16 cellular contexts compared by ENCODE assay signal in genomic region chr12:7972734-7973488, GRCh38. TPM values are rescaled to one million over a fixed set of nuclear protein-coding genes. Genes with fewer than 3 reads are reported as not detected.
DNase-seq lines count a peak whose midpoint lies in the region; ATAC-seq, FAIRE-seq and TF ChIP-seq lines count a peak whose summit lies in the region.
"Had no signal": no experiment of that assay in that cellular context is flagged by ENCODE, and none has a peak within 500 bp of the region (broad histone marks: within the 10 kb centered on the region; RNA-seq: fewer than 3 reads in every experiment).

No MANE protein-coding gene starts in this region.

- H3K9me3 ChIP-seq in Peyer's patch (no peaks in the 10 kb centered on the region), H1 (ENCODE audit: insufficient read depth in 2 of 2, low read depth in 1 of 2, low read length in 1 of 2) (no peaks in the 10 kb centered on the region)
- H3K9me3 ChIP-seq: esophagus squamous epithelium, SK-N-SH, transverse colon had no signal

- no peak overlapping the region for H3K23ac ChIP-seq in H1 (ENCODE audit: insufficient read length)

- no peak overlapping the region for H4K5ac ChIP-seq in H1 (ENCODE audit: insufficient read length, low read depth, low read length)

- no peaks in the 10 kb centered on the region for H3K36me3 Mint-ChIP-seq in activated T-cell treated with anti-CD3 and anti-CD28 coated beads, Interleukin-2, amount 50 U/mL, for 4 hours (ENCODE audit: insufficient read depth)
- H3K36me3 Mint-ChIP-seq in stimulated activated effector memory CD8-positive, alpha-beta T cell treated with anti-CD3 and anti-CD28 coated beads, Interleukin-12 subunit alpha, Interleukin-12 subunit beta, amount 100 ng/mL, for 72 hours = peaks cover 39% of the 10 kb centered on the region

- H3K79me2 ChIP-seq in H1 (ENCODE audit: control insufficient read depth in 1 of 2, insufficient read depth in 2 of 2, low read length in 2 of 2) = peaks cover 0 to 11% of the 10 kb centered on the region in 2 experiments; a peak in 2 of 4 replicates

- H2BK120ac ChIP-seq in H1 (replicated peaks; ENCODE audit: low read depth, low read length) = no peak overlapping the region

- H3K4me1 ChIP-seq in Peyer's patch = peaks cover 0 to 8% (median 0%) of the 10 kb centered on the region in 4 donors
- peaks cover 0 to 9% (median 3%) of the 10 kb centered on the region in 4 experiments; a peak in 3 of 7 replicates for H3K4me1 ChIP-seq in H1 (replicated peaks in 1 of 4; ENCODE audit: control insufficient read depth in 3 of 4, insufficient read depth in 4 of 4, low read length in 3 of 4)

- no peak for TF ChIP-seq EP300 in H1 (IDR thresholded peaks at IDR 0.05; ENCODE audit: borderline replicate concordance in 1 of 2, low read depth in 2 of 2, low read length in 2 of 2)

- H3K27me3 ChIP-seq in Peyer's patch (no peaks in the 10 kb centered on the region), H1 (replicated peaks in 1 of 4; ENCODE audit: control insufficient read depth in 3 of 4, extremely low read depth in 1 of 4, insufficient read depth in 3 of 4, low read length in 3 of 4) (no peaks in the 10 kb centered on the region)

- H2AFZ ChIP-seq in H1 (ENCODE audit: low read length) = no peak overlapping the region

- no peaks in the 10 kb centered on the region; the same call in 1 of the 2 replicates for H3K79me1 ChIP-seq in H1 (ENCODE audit: low read depth, low read length)

- no peak for FAIRE-seq in H1 (lab: Jason Lieb, UNC)

- H3K4me3 ChIP-seq in Peyer's patch = no peak overlapping the region
- H3K4me3 ChIP-seq in H1 (ENCODE audit: extremely low read depth in 1 of 4, insufficient read depth in 2 of 4, low read depth in 3 of 4, low read length in 4 of 4) = no peak overlapping the region
- H3K4me3 ChIP-seq: esophagus squamous epithelium, transverse colon had no signal

- H3K4me2 ChIP-seq in H1 (ENCODE audit: insufficient read depth in 1 of 2, low read depth in 2 of 2, low read length in 2 of 2) = no peak overlapping the region
- H3K4me2 ChIP-seq: SK-N-SH had no signal

- H2BK15ac ChIP-seq in H1 (ENCODE audit: low read length) = no peak overlapping the region

- no peak for ATAC-seq in activated T-cell treated with anti-CD3 and anti-CD28 coated beads, Interleukin-2, amount 50 U/mL, for 4 hours
- ATAC-seq in stimulated activated effector memory CD8-positive, alpha-beta T cell treated with anti-CD3 and anti-CD28 coated beads, Interleukin-12 subunit alpha, Interleukin-12 subunit beta, amount 100 ng/mL, for 72 hours = no peak
- ATAC-seq: left lobe of liver had no signal

- 0 out of 2 replicates have a peak overlapping the region, but pooled peaks have one; percentile 32 for H2BK20ac ChIP-seq in H1 (ENCODE audit: low read length)

- TF ChIP-seq CTCF in Peyer's patch (IDR thresholded peaks at IDR 0.05) = no peak
- no peak for TF ChIP-seq CTCF in H1 (IDR thresholded peaks at IDR 0.05; ENCODE audit: control extremely low read depth in 1 of 3, insufficient read depth in 1 of 3, low read depth in 1 of 3, low read length in 3 of 3)

- H3K27ac ChIP-seq in Peyer's patch (peak overlapping the region in 3 of 4 donors; percentile 11 to 57 (median 12)), H1 (ENCODE audit: low read depth, low read length) (no peak overlapping the region)

- TF ChIP-seq POLR2A in Peyer's patch (IDR thresholded peaks at IDR 0.05) = no peak
- no peak for TF ChIP-seq POLR2A in H1 (IDR thresholded peaks at IDR 0.05; ENCODE audit: control extremely low read depth in 1 of 2, low read depth in 2 of 2, low read length in 2 of 2)

- TF ChIP-seq RAD21 in H1 (IDR thresholded peaks at IDR 0.05 in 1 of 2, conservative IDR thresholded peaks at IDR 0.05 in 1 of 2; ENCODE audit: low read depth in 2 of 2, low read length in 2 of 2) = no peak

- no peaks in the 10 kb centered on the region for H4K20me1 ChIP-seq in H1 (replicated peaks in 1 of 2; ENCODE audit: control insufficient read depth in 1 of 2, insufficient read depth in 2 of 2, low read length in 2 of 2)

- no peak for DNase-seq in activated T-cell treated with anti-CD3 and anti-CD28 coated beads, Interleukin-2, amount 50 U/mL, for 4 hours
- DNase-seq in activated T-cell treated with anti-CD3 and anti-CD28 coated beads, Interleukin-2, amount 50 U/mL, for 48 hours = no peak
- DNase-seq in Peyer's patch = no peak
- DNase-seq in H1 (ENCODE audit: low read depth in 1 of 2, low spot score in 2 of 2) = no peak
- DNase-seq in stimulated activated effector memory CD8-positive, alpha-beta T cell treated with anti-CD3 and anti-CD28 coated beads, Interleukin-12 subunit alpha, Interleukin-12 subunit beta, amount 100 ng/mL, for 72 hours (ENCODE audit: low spot score in 2 of 2) = no peak
- DNase-seq in stimulated activated CD4-positive, alpha-beta T cell treated with anti-CD3 and anti-CD28 coated beads, Interleukin-4, amount 100 ng/mL, for 4 hours = no peak
- no peak for DNase-seq in SW480 (ENCODE audit: low spot score)
- no peak for DNase-seq in NCI-H2107 (lab: John Stamatoyannopoulos, UW)
- DNase-seq: activated CD4-positive, CD25-positive, alpha-beta regulatory T cell treated with anti-CD3 and anti-CD28 coated beads, Interleukin-2, amount 50 U/mL, for 72 hours; DMS 273 treated with DMSO at 0.1 percent for 48 hours; esophagus squamous epithelium; hypothalamus; NCI-H1092; SK-N-SH; transverse colon had no signal

- peak overlapping the region; percentile 72 for H3K4me3 Mint-ChIP-seq in activated T-cell treated with anti-CD3 and anti-CD28 coated beads, Interleukin-2, amount 50 U/mL, for 4 hours
- H3K4me3 Mint-ChIP-seq in stimulated activated effector memory CD8-positive, alpha-beta T cell treated with anti-CD3 and anti-CD28 coated beads, Interleukin-12 subunit alpha, Interleukin-12 subunit beta, amount 100 ng/mL, for 72 hours = peak overlapping the region; percentile 73

- H3K27ac Mint-ChIP-seq in stimulated activated effector memory CD8-positive, alpha-beta T cell treated with anti-CD3 and anti-CD28 coated beads, Interleukin-12 subunit alpha, Interleukin-12 subunit beta, amount 100 ng/mL, for 72 hours = peak overlapping the region; percentile 95

- H3K36me3 ChIP-seq in Peyer's patch (no peaks in the 10 kb centered on the region), H1 (ENCODE audit: control insufficient read depth in 2 of 4, insufficient read depth in 4 of 4, low read length in 3 of 4) (no peaks in the 10 kb centered on the region)
- H3K36me3 ChIP-seq: esophagus squamous epithelium, transverse colon had no signal

- CTCF ChIA-PET in H1 (lab: Charles Lee; ENCODE audit: partially characterized antibody) = interaction anchor here (0.7 to 1.3 kb wide), 4 partner anchors 21 to 116 kb away, joined by 3 to 5 read pairs (median 4); no protein-coding TSS in a partner anchor

- H2AK5ac ChIP-seq in H1 (ENCODE audit: low read depth, low read length) = peak overlapping the region; percentile 65; the same call in 1 of the 2 replicates

- H3K14ac ChIP-seq in H1 (ENCODE audit: insufficient read length) = no peak overlapping the region

- H3K27me3 Mint-ChIP-seq in activated T-cell treated with anti-CD3 and anti-CD28 coated beads, Interleukin-2, amount 50 U/mL, for 4 hours (ENCODE audit: low read depth) = no peaks in the 10 kb centered on the region

- H3K4me1 Mint-ChIP-seq in activated T-cell treated with anti-CD3 and anti-CD28 coated beads, Interleukin-2, amount 50 U/mL, for 4 hours (ENCODE audit: low read depth) = peaks cover 30% of the 10 kb centered on the region
- H3K4me1 Mint-ChIP-seq in stimulated activated effector memory CD8-positive, alpha-beta T cell treated with anti-CD3 and anti-CD28 coated beads, Interleukin-12 subunit alpha, Interleukin-12 subunit beta, amount 100 ng/mL, for 72 hours = peaks cover 29% of the 10 kb centered on the region

- H2BK12ac ChIP-seq in H1 (ENCODE audit: low read depth, low read length) = peak overlapping the region; percentile 60; the same call in 1 of the 2 replicates

- H4K91ac ChIP-seq in H1 (replicated peaks; ENCODE audit: insufficient read length, low read length) = no peak overlapping the region

- POLR2A ChIA-PET in H1 (lab: Charles Lee; ENCODE audit: partially characterized antibody) = interaction anchor here (1.0 to 1.5 kb wide), 3 partner anchors 38 to 53 kb away, joined by 3 to 4 read pairs (median 4); partner anchors contain the start of gene SLC2A3

- 92% methylated on average over 19 of the region's 19 CpGs; no CpG with 5 or more reads in 1 of the 2 experiments for WGBS in H1 (ENCODE audit: extremely low coverage in 1 of 2, insufficient coverage in 1 of 2, insufficient read length in 1 of 2, insufficient replicate concordance in 2 of 2, low coverage in 1 of 2, low lambda C conversion rate in 2 of 2, missing lambda C conversion rate in 1 of 2), 2 experiments

- H3K56ac ChIP-seq in H1 (replicated peaks; ENCODE audit: insufficient read length, low read depth, low read length) = no peak overlapping the region

- H3K23me2 ChIP-seq in H1 (ENCODE audit: low read depth, low read length) = peaks cover 6% of the 10 kb centered on the region

- no peaks in the 10 kb centered on the region for H3K9me3 Mint-ChIP-seq in activated T-cell treated with anti-CD3 and anti-CD28 coated beads, Interleukin-2, amount 50 U/mL, for 4 hours
- no peaks in the 10 kb centered on the region for H3K9me3 Mint-ChIP-seq in stimulated activated effector memory CD8-positive, alpha-beta T cell treated with anti-CD3 and anti-CD28 coated beads, Interleukin-12 subunit alpha, Interleukin-12 subunit beta, amount 100 ng/mL, for 72 hours

- H3K9ac ChIP-seq in H1 (replicated peaks in 1 of 4; ENCODE audit: extremely low read depth in 1 of 4, low read depth in 3 of 4, low read length in 3 of 4) = no peak overlapping the region
- H3K9ac ChIP-seq: SK-N-SH had no signal

- peak overlapping the region; percentile 71 for H3K18ac ChIP-seq in H1 (ENCODE audit: extremely low read depth, low read length)

- no peak overlapping the region for H3K4ac ChIP-seq in H1 (replicated peaks; ENCODE audit: insufficient read length, low read depth, low read length)

- H2BK5ac ChIP-seq in H1 (ENCODE audit: low read depth, low read length) = peak overlapping the region; percentile 35; the same call in 1 of the 2 replicates

- H4K8ac ChIP-seq in H1 (ENCODE audit: extremely low read depth, insufficient read depth, low read length) = 0 out of 2 replicates have a peak overlapping the region, but pooled peaks have one; percentile 5

RNA-seq across cellular contexts. Expression of gene SLC2A3, which starts 36.9 kb away (rescaled TPM):
- total RNA-seq in activated T-cell treated with anti-CD3 and anti-CD28 coated beads, Interleukin-2, amount 50 U/mL, for 4 hours = 100 to 1,000 TPM; 109 to 117 (median 114) TPM
- total RNA-seq in Peyer's patch = 10 to 100 TPM in 2 of 4 donors, 1 to 10 TPM in 2; 1.9 to 69.3 (median 11.2) TPM
- total RNA-seq in H1 (2021; fragmentation: NEBNext Ultra II Directional; extraction: Animal tissue kit (Norgen Biotek cat#: 25700)) = 664 and 688 TPM in 2 replicates
- polyA plus RNA-seq in H1 (2011; rRNA removed) = 323 and 417 TPM in 2 replicates
- 357 TPM for polyA plus RNA-seq in H1 (2011; cell fraction: cytosol; rRNA removed)
- 233 TPM for polyA plus RNA-seq in H1 (2011; cell fraction: nucleus; rRNA removed)
- polyA plus RNA-seq in H1 (2012, experiment 1 of 2) = 327 to 809 TPM (median 365 TPM) in 4 replicates
- 290 TPM for polyA plus RNA-seq in H1 (2012, experiment 2 of 2)
- 1,112 TPM for polyA plus RNA-seq in H1 (2013, experiment 1 of 2)
- polyA plus RNA-seq in H1 (2013, experiment 2 of 2) = 1,127 TPM
- polyA minus RNA-seq in H1 (2011; rRNA and poly(A)+ RNA removed) = 579 and 805 TPM in 2 replicates
- 243 TPM for polyA minus RNA-seq in H1 (2011; cell fraction: cytosol; rRNA and poly(A)+ RNA removed)
- 193 TPM for polyA minus RNA-seq in H1 (2011; cell fraction: nucleus; rRNA and poly(A)+ RNA removed)

RNA-seq across cellular contexts. Expression of gene FOXJ2, which starts 59.6 kb away (rescaled TPM):
- 10 to 100 TPM; 17.7 to 20.7 (median 19.0) TPM for total RNA-seq in activated T-cell treated with anti-CD3 and anti-CD28 coated beads, Interleukin-2, amount 50 U/mL, for 4 hours
- total RNA-seq in Peyer's patch = 10 to 100 TPM in 3 of 4 donors, 1 to 10 TPM in 1; 9.6 to 16.5 (median 13.9) TPM
- 8.2 and 9.3 TPM in 2 replicates for total RNA-seq in H1 (2021; fragmentation: NEBNext Ultra II Directional; extraction: Animal tissue kit (Norgen Biotek cat#: 25700))
- 4.2 and 6.2 TPM in 2 replicates for polyA plus RNA-seq in H1 (2011; rRNA removed)
- polyA plus RNA-seq in H1 (2011; cell fraction: cytosol; rRNA removed) = 4.1 TPM
- 9.7 TPM for polyA plus RNA-seq in H1 (2011; cell fraction: nucleus; rRNA removed)
- polyA plus RNA-seq in H1 (2012, experiment 1 of 2) = 4.9 to 7.1 TPM (median 6.2 TPM) in 4 replicates
- 4.4 TPM for polyA plus RNA-seq in H1 (2012, experiment 2 of 2)
- polyA plus RNA-seq in H1 (2013, experiment 1 of 2) = 5.9 TPM
- polyA plus RNA-seq in H1 (2013, experiment 2 of 2) = 5.7 TPM
- polyA minus RNA-seq in H1 (2011; rRNA and poly(A)+ RNA removed) = 4.6 and 7.8 TPM in 2 replicates
- 4.4 TPM for polyA minus RNA-seq in H1 (2011; cell fraction: cytosol; rRNA and poly(A)+ RNA removed)
- polyA minus RNA-seq in H1 (2011; cell fraction: nucleus; rRNA and poly(A)+ RNA removed) = 6.0 TPM
